In the genomic region with DNA sequence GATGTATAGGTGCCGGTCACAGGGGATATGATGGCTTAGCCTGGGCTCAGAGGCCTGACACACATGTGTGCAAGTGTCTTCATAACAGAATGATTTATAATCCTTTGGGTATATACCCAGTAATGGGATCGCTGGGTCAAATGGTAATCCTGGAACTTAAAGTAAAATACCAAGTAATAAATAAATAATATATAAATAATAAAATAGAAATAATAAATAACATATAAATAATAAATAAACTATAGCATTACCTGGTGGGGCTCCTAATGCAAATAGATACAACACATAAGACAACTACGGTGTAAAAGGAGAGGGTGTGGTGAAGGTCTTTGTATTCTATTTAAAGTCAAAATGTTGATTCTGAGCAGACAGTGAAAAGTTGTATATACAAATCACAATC, we compare ENCODE assay signal across 17 cellular contexts.
A peak's percentile ranks its signal among the peaks of the same experiment; 100 is the strongest.
DNase-seq lines count a peak whose midpoint lies in the region; ATAC-seq lines count a peak whose summit lies in the region.
"Had no signal": no experiment of that assay in that cellular context is flagged by ENCODE, and none has a peak within 500 bp of the region (broad histone marks: within the 10 kb centered on the region; RNA-seq: fewer than 3 reads in every experiment).

No MANE protein-coding gene starts in this region.

- H3K4me3 ChIP-seq in right cardiac atrium (ENCODE audit: low read length), result no peak overlapping the region
- H3K4me3 ChIP-seq: A549; BLaER1 treated with 17β-estradiol and CSF1 and Interleukin-3, amounts not matched to agents 10 nM and 100 nM; GM12878 had no signal

- intact Hi-C loops in posterior vena cava (cut with DNase I) (no loop called here), right cardiac atrium (cut with DNase I) (no loop called here)

- H3K27ac ChIP-seq in right cardiac atrium (ENCODE audit: low read length), result no peak overlapping the region
- H3K27ac ChIP-seq: 22Rv1; A549; BLaER1 treated with 17β-estradiol and CSF1 and Interleukin-3, amounts not matched to agents 10 nM and 100 nM; C4-2B had no signal

- no peaks in the 10 kb centered on the region for H3K27me3 ChIP-seq in right cardiac atrium (ENCODE audit: control insufficient read depth, insufficient read depth)
- H3K27me3 ChIP-seq: BLaER1 treated with 17β-estradiol and CSF1 and Interleukin-3, amounts not matched to agents 10 nM and 100 nM had no signal

- WGBS in right cardiac atrium, result 92% methylated on average over 3 of the region's 3 CpGs

- H3K4me1 ChIP-seq in right cardiac atrium (ENCODE audit: control insufficient read depth, insufficient read depth, low read length), result no peaks in the 10 kb centered on the region
- H3K4me1 ChIP-seq: BLaER1 treated with 17β-estradiol and CSF1 and Interleukin-3, amounts not matched to agents 10 nM and 100 nM; Caco-2 had no signal

- in situ Hi-C loops in G401 (cut with HindIII; ENCODE audit: low sequenced_read_pairs), result no loop called here

- ATAC-seq in right cardiac atrium, result no peak
- ATAC-seq: A549; CD8-positive, alpha-beta T cell; GM12878 had no signal

- H3K9me3 ChIP-seq in right cardiac atrium (ENCODE audit: control insufficient read depth, low read length), result no peaks in the 10 kb centered on the region
- H3K9me3 ChIP-seq: A549; BLaER1 treated with 17β-estradiol and CSF1 and Interleukin-3, amounts not matched to agents 10 nM and 100 nM; Caco-2 had no signal

- DNase-seq in G401 (ENCODE audit: low spot score) (peak; percentile 3), mesenteric fat pad (ENCODE audit: low spot score) (peak; percentile 33), posterior vena cava (ENCODE audit: low spot score) (peak; percentile 19), right cardiac atrium (no peak)
- no peak for DNase-seq in stimulated activated CD4-positive, alpha-beta T cell treated with anti-CD3 and anti-CD28 coated beads, Interleukin-4, amount 100 ng/mL, for 4 hours
- DNase-seq: AML-193; Caco-2; Calu3; CD4-positive, alpha-beta T cell; CD8-positive, alpha-beta T cell; DMS79 treated with DMSO at 0.1 percent for 48 hours; GDM1 had no signal

Comparison
In these comparisons a context has a peak if more than half of its experiments do, and no peak if none do; other contexts are left out.
1. DNase-seq: peak in G401 (single experiment), mesenteric fat pad (single experiment) and posterior vena cava (single experiment); none in right cardiac atrium (0 of 3) and stimulated activated CD4-positive, alpha-beta T cell treated with anti-CD3 and anti-CD28 coated beads, Interleukin-4, amount 100 ng/mL, for 4 hours (0 of 2).